In genomic region chr17:83079766-83080616, GRCh38 we compare ENCODE assay signal across 8 cellular contexts. TPM values are rescaled to one million over a fixed set of nuclear protein-coding genes. Genes with fewer than 3 reads are reported as not detected.
A peak's percentile ranks its signal among the peaks of the same experiment; 100 is the strongest.
DNase-seq lines count a peak whose midpoint lies in the region; ATAC-seq and TF ChIP-seq lines count a peak whose summit lies in the region.

No MANE protein-coding gene starts in this region.

- intact Hi-C loops in prostate gland (cut with DNase I): loop anchor here (2.0 kb wide), 1 partner anchor 29 kb away; no protein-coding TSS in a partner anchor

- H3K27ac ChIP-seq in HUES64 (ENCODE audit: low read depth, low read length): no peak overlapping the region
- peak overlapping the region; percentile 49 for H3K27ac ChIP-seq in epithelial cell of prostate
- H3K27ac ChIP-seq in prostate gland: peak overlapping the region; percentile 26 to 69

- DNase-seq in epithelial cell of prostate (ENCODE audit: low read depth, low spot score) (no peak), prostate gland (ENCODE audit: low spot score) (no peak), NCI-H2029 (lab: John Stamatoyannopoulos, UW) (no peak), NCI-H2107 treated with DMSO at 0.1 percent for 48 hours (lab: John Stamatoyannopoulos, UW; ENCODE audit: unreplicated experiment) (no peak)
- no peak for DNase-seq in stimulated activated CD4-positive, alpha-beta T cell treated with anti-CD3 and anti-CD28 coated beads, Interleukin-4, amount 100 ng/mL, for 1 hour

- TF ChIP-seq CTCF in GM12875 (IDR thresholded peaks at IDR 0.05; ENCODE audit: borderline replicate concordance, insufficient read depth, low read depth, low read length): no peak
- TF ChIP-seq CTCF in prostate gland (IDR thresholded peaks at IDR 0.05): no peak

- peak overlapping the region; percentile 50 for H3K9ac ChIP-seq in HUES64 (ENCODE audit: low read depth, low read length)

- TF ChIP-seq POLR2A in prostate gland (IDR thresholded peaks at IDR 0.05): no peak

- peak overlapping the region; percentile 36 for H3K4me3 ChIP-seq in GM12875 (ENCODE audit: low read depth, low read length)
- H3K4me3 ChIP-seq in HUES64 (ENCODE audit: low read length): peak overlapping the region; percentile 51
- peak overlapping the region; percentile 70 to 71 for H3K4me3 ChIP-seq in prostate gland

- H3K27me3 ChIP-seq in HUES64 (ENCODE audit: insufficient read depth, low read length) (peaks cover 49% of the 10 kb centered on the region), prostate gland (replicated peaks; ENCODE audit: insufficient read depth) (no peaks in the 10 kb centered on the region)

- peaks cover 13% of the 10 kb centered on the region for H3K4me1 ChIP-seq in HUES64 (ENCODE audit: insufficient read depth, low read length)
- H3K4me1 ChIP-seq in prostate gland (replicated peaks): peaks cover 11% of the 10 kb centered on the region

- no peak for ATAC-seq in GM19395 (IDR thresholded peaks at IDR 0.05; ENCODE audit: unreplicated experiment)

- under 1% methylated on average over 115 of the region's 131 CpGs for WGBS in HUES64
- 1% methylated on average over 46 of the region's 131 CpGs for WGBS in prostate gland

- no peaks in the 10 kb centered on the region for H3K36me3 ChIP-seq in HUES64 (ENCODE audit: insufficient read depth, low read length)
- no peaks in the 10 kb centered on the region for H3K36me3 ChIP-seq in prostate gland

- no peaks in the 10 kb centered on the region for H3K9me3 ChIP-seq in HUES64 (ENCODE audit: insufficient read depth, low read depth, low read length)
- H3K9me3 ChIP-seq in prostate gland: no peaks in the 10 kb centered on the region

RNA-seq across cellular contexts. Expression of gene METRNL, which starts 0.6 kb away (rescaled TPM):
- 4.5 TPM for polyA plus RNA-seq in HUES64 (2013, experiment 1 of 2)
- polyA plus RNA-seq in HUES64 (2013, experiment 2 of 2): 7.5 TPM
- total RNA-seq in prostate gland: 10 to 100 TPM; 22.4 to 59.4 TPM
